17 cellular contexts compared by ENCODE assay signal in the genomic region with DNA sequence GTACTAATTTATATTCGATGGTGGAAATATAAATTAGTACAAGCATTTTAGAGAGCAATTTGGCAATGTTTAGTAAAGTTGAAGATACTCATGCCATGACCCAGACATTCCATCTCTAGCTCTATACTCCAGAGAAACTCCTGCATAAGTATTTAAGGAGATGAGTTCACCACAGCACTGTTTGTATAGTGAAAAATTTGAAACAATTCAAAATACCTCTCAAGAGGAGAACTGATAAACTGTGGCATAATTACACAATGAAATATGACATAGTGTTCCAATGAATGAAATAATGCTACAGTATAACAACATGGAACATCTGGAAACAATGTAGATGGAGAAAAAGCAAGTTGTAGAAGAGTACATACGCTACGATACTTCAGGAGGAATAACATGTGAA. TPM values are rescaled to one million over a fixed set of nuclear protein-coding genes. Genes with fewer than 3 reads are reported as not detected.
"Had no signal": no experiment of that assay in that cellular context is flagged by ENCODE, and none has a peak within 500 bp of the region (broad histone marks: within the 10 kb centered on the region; RNA-seq: fewer than 3 reads in every experiment).

No MANE protein-coding gene starts in this region.

- H3K36me3 ChIP-seq: left ventricle myocardium inferior, lower lobe of right lung, pancreas, suprapubic skin, thyroid gland had no signal

- H3K27me3 ChIP-seq: suprapubic skin, thyroid gland had no signal

- ATAC-seq: natural killer cell; pancreas; right cardiac atrium; stimulated activated effector memory CD8-positive, alpha-beta T cell treated with anti-CD3 and anti-CD28 coated beads, Interleukin-12 subunit alpha, Interleukin-12 subunit beta, amount 100 ng/mL, for 72 hours; stimulated activated naive CD8-positive, alpha-beta T cell treated with anti-CD3 and anti-CD28 coated beads, Interleukin-15, Interleukin-2, amounts not matched to agents 100 U/mL and 50 U/mL, for 24 hours had no signal

- H3K4me3 ChIP-seq: dorsolateral prefrontal cortex, left ventricle myocardium inferior, lower lobe of right lung, pancreas, smooth muscle cell, suprapubic skin, thyroid gland had no signal

- H3K4me1 ChIP-seq: left ventricle myocardium inferior, lower lobe of right lung, pancreas had no signal

- H3K27ac ChIP-seq: dorsolateral prefrontal cortex, left ventricle myocardium inferior, lower lobe of right lung, pancreas, suprapubic skin, thyroid gland had no signal

- H3K9me3 ChIP-seq: left ventricle myocardium inferior, lower lobe of right lung, pancreas, suprapubic skin, thyroid gland had no signal

- DNase-seq: cortex of kidney; dorsolateral prefrontal cortex; effector CD8-positive, alpha-beta T cell; foreskin fibroblast; immature natural killer cell; left ventricle myocardium inferior; lower lobe of right lung; natural killer cell; pancreas; right cardiac atrium; stimulated activated CD4-positive, alpha-beta T cell treated with anti-CD3 and anti-CD28 coated beads, Interleukin-4, amount 100 ng/mL, for 1 hour; stimulated activated CD8-positive, alpha-beta memory T cell treated with anti-CD3 and anti-CD28 coated beads, Interleukin-4, amount 100 ng/mL, for 48 hours; stimulated activated naive CD8-positive, alpha-beta T cell treated with anti-CD3 and anti-CD28 coated beads, Interleukin-15, Interleukin-2, amounts not matched to agents 100 U/mL and 50 U/mL, for 24 hours; thyroid gland had no signal

- H3K4me2 ChIP-seq: smooth muscle cell had no signal

RNA-seq across cellular contexts. Expression of a gene that starts 48.6 kb away (rescaled TPM):
- total RNA-seq: natural killer cell had no signal
